In genomic region chr7:25216837-25217236, GRCh38 we compare ENCODE assay signal across 8 cellular contexts. TPM values are rescaled to one million over a fixed set of nuclear protein-coding genes. Genes with fewer than 3 reads are reported as not detected.
DNase-seq lines count a peak whose midpoint lies in the region; ATAC-seq and TF ChIP-seq lines count a peak whose summit lies in the region.

No MANE protein-coding gene starts in this region.

- H3K4me1 ChIP-seq in thyroid gland, result no peaks in the 10 kb centered on the region

- no peaks in the 10 kb centered on the region for H3K36me3 ChIP-seq in thyroid gland

- no peak for TF ChIP-seq POLR2A in thyroid gland (IDR thresholded peaks at IDR 0.05)

- no peak overlapping the region for H3K27ac Mint-ChIP-seq in activated B cell treated with CpG ODN at 0.5 μM for 24 hours

- intact Hi-C loops in activated B cell treated with CpG ODN at 0.5 μM for 24 hours (cut with micrococcal nuclease) (loop anchor here (2.0 kb wide), 1 partner anchor 36 kb away; a partner anchor contains a TSS), thyroid gland (cut with DNase I) (no loop called here)

- WGBS in thyroid gland, 2 donors, result 5 to 6% methylated on average over 2 of the region's 2 CpGs

- H3K4me3 Mint-ChIP-seq in activated B cell treated with CpG ODN at 0.5 μM for 24 hours, result no peak overlapping the region

- DNase-seq in A172 (ENCODE audit: low spot score) (peak; percentile 58), NCI-H1930 (lab: John Stamatoyannopoulos, UW) (peak; percentile 5 to 52), activated B cell treated with CpG ODN at 0.5 μM for 24 hours (no peak), inferior parietal cortex (ENCODE audit: extremely low spot score) (peak; percentile 90), thyroid gland (no peak), islet precursor cell (no peak)

- POLR2A ChIA-PET in activated B cell treated with CpG ODN at 0.5 μM for 24 hours (lab: Charles Lee), result interaction anchor here (0.6 kb wide), 1 partner anchor 92 kb away, joined by 8 read pairs; the partner anchor contains the start of gene CYCS

- H3K4me3 ChIP-seq in thyroid gland (replicated peaks in 1 of 3), result no peak overlapping the region

- H3K27me3 Mint-ChIP-seq in activated B cell treated with CpG ODN at 0.5 μM for 24 hours, result peaks cover 20% of the 10 kb centered on the region

- H3K9me3 ChIP-seq in thyroid gland, result no peaks in the 10 kb centered on the region

- ATAC-seq in activated B cell treated with CpG ODN at 0.5 μM for 24 hours (ENCODE audit: low read depth) (no peak), HG03139 (IDR thresholded peaks at IDR 0.05; ENCODE audit: unreplicated experiment) (no peak)

- H3K4me1 Mint-ChIP-seq in activated B cell treated with CpG ODN at 0.5 μM for 24 hours, result no peaks in the 10 kb centered on the region

- H3K27ac ChIP-seq in thyroid gland, result no peak overlapping the region

- no peaks in the 10 kb centered on the region for H3K27me3 ChIP-seq in thyroid gland

- CTCF ChIA-PET in activated B cell treated with CpG ODN at 0.5 μM for 24 hours (lab: Charles Lee), result interaction anchor here (0.7 to 1.3 kb wide), 5 partner anchors 9 to 36 kb away, joined by 3 to 8 read pairs (median 3); partner anchors contain the start of gene NPVF

- no peaks in the 10 kb centered on the region for H3K9me3 Mint-ChIP-seq in activated B cell treated with CpG ODN at 0.5 μM for 24 hours

- H3K36me3 Mint-ChIP-seq in activated B cell treated with CpG ODN at 0.5 μM for 24 hours (ENCODE audit: low read depth), result no peaks in the 10 kb centered on the region

- TF ChIP-seq CTCF in GM12873 (IDR thresholded peaks at IDR 0.05; ENCODE audit: insufficient read depth, low read depth, low read length, missing control alignments), result peak; percentile 63
- TF ChIP-seq CTCF in activated B cell treated with CpG ODN at 0.5 μM for 24 hours (IDR thresholded peaks at IDR 0.05), result peak; percentile 37
- peak; percentile 8 to 76 (median 58) for TF ChIP-seq CTCF in thyroid gland (IDR thresholded peaks at IDR 0.05)

RNA-seq across cellular contexts. Expression of gene NPVF, which starts 11.4 kb away (rescaled TPM):
- not detected in 2 replicates for total RNA-seq in A172 (2014; rRNA removed; shearing (Covaris generic))
- total RNA-seq in activated B cell treated with CpG ODN at 0.5 μM for 24 hours (not detected in 2 replicates), thyroid gland (not detected)

Comparison
In these comparisons a context has a peak if more than half of its experiments do, and no peak if none do; other contexts are left out.
1. DNase-seq: peak in A172 (single experiment), NCI-H1930 (2 of 2) and inferior parietal cortex (single experiment); none in activated B cell treated with CpG ODN at 0.5 μM for 24 hours (single experiment), thyroid gland (0 of 2) and islet precursor cell (single experiment).
2. Peak in every context shown above with its lines, with median percentiles within 50 percentile points of each other: CTCF ChIP-seq.